ENCODE assay signal across 9 cellular contexts in the genomic region with DNA sequence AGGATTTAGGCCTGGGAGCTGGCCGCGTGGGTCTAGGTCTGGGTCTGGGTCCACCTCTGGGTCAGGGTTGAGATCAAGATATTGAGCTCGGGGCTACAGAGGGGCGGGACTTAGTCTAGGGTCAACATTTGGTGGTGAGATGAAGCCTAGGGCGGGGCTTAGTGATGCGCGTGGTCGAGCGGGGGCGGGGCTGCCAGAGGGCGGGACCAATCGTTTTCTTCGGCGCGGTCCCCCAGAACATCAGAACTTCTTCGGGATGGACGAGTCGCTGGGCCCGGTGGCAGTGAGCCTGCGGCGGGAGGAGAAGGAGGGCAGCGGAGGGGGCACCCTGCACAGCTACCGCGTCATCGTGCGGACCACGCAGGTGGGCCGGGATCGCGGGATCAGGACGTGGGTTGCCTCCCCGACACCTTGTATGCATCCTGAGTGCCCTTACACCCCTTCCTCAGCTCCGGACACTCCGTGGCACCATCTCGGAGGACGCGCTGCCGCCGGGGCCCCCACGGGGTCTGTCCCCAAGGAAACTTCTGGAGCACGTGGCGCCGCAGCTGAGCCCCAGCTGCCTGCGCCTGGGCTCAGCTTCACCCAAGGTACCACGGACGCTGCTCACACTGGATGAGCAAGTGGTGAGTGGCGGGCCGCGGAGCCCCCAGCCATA. TPM values are rescaled to one million over a fixed set of nuclear protein-coding genes. Genes with fewer than 3 reads are reported as not detected.
DNase-seq lines count a peak whose midpoint lies in the region; ATAC-seq and TF ChIP-seq lines count a peak whose summit lies in the region.
"Had no signal": no experiment of that assay in that cellular context is flagged by ENCODE, and none has a peak within 500 bp of the region (broad histone marks: within the 10 kb centered on the region; RNA-seq: fewer than 3 reads in every experiment).

No MANE protein-coding gene starts in this region.

- peaks cover 55% of the 10 kb centered on the region for H3K36me3 Mint-ChIP-seq in activated B cell treated with CpG ODN at 0.5 μM for 24 hours (ENCODE audit: low read depth)

- DNase-seq in H7: peak; percentile 95
- DNase-seq in activated B cell treated with CpG ODN at 0.5 μM for 24 hours: no peak
- no peak for DNase-seq in iPS DF 6.9 (ENCODE audit: low read depth, low spot score)
- DNase-seq in NCI-H2227 treated with DMSO at 0.1 percent for 48 hours (lab: John Stamatoyannopoulos, UW): no peak
- DNase-seq in NCI-H1092 treated with DMSO at 0.1 percent for 48 hours (lab: John Stamatoyannopoulos, UW): no peak
- DNase-seq in posterior cingulate gyrus: no peak

- H3K27ac Mint-ChIP-seq in activated B cell treated with CpG ODN at 0.5 μM for 24 hours: peak overlapping the region; percentile 85

- no peaks in the 10 kb centered on the region for H3K9me3 ChIP-seq in iPS DF 6.9 (ENCODE audit: control insufficient read depth, insufficient read depth, low read length)

- intact Hi-C loops in activated B cell treated with CpG ODN at 0.5 μM for 24 hours (cut with micrococcal nuclease): no loop called here
- intact Hi-C loops in posterior cingulate gyrus (cut with DNase I): no loop called here

- H3K27ac ChIP-seq in iPS DF 6.9 (ENCODE audit: low read length): no peak overlapping the region
- peak overlapping the region in 9 of 21 experiments; percentile 80 to 97 (median 87) for H3K27ac ChIP-seq in skin epidermis
- H3K27ac ChIP-seq: PC-9 had no signal

- H3K4me3 Mint-ChIP-seq in activated B cell treated with CpG ODN at 0.5 μM for 24 hours: peak overlapping the region; percentile 94

- H3K4me3 ChIP-seq in H7 (ENCODE audit: insufficient read depth, low read depth, low read length) (peak overlapping the region; percentile 73), iPS DF 6.9 (ENCODE audit: low read length) (peak overlapping the region; percentile 54), skin epidermis (peak overlapping the region in 4 of 7 experiments; percentile 21 to 70 (median 44))
- H3K4me3 ChIP-seq: PC-9 had no signal

- H3K9me3 Mint-ChIP-seq in activated B cell treated with CpG ODN at 0.5 μM for 24 hours: no peaks in the 10 kb centered on the region

- WGBS in iPS DF 6.9 (ENCODE audit: insufficient coverage, insufficient read length): no CpG with 5 or more reads among the region's 49 CpGs

- CTCF ChIA-PET in activated B cell treated with CpG ODN at 0.5 μM for 24 hours (lab: Charles Lee): no interaction called here

- POLR2A ChIA-PET in activated B cell treated with CpG ODN at 0.5 μM for 24 hours (lab: Charles Lee): interaction anchor here (3.6 to 16.1 kb wide), 3 partner anchors 15 to 54 kb away, joined by 26 to 617 read pairs (median 108); a partner anchor contains a TSS

- no peak for TF ChIP-seq CTCF in activated B cell treated with CpG ODN at 0.5 μM for 24 hours (IDR thresholded peaks at IDR 0.05)

- H3K27me3 ChIP-seq in H7 (ENCODE audit: control insufficient read depth, insufficient read depth, low read length): no peaks in the 10 kb centered on the region
- no peaks in the 10 kb centered on the region for H3K27me3 ChIP-seq in iPS DF 6.9 (ENCODE audit: control insufficient read depth, insufficient read depth, low read length)

- H3K4me1 ChIP-seq in iPS DF 6.9 (ENCODE audit: control insufficient read depth, insufficient read depth, low read length): peaks cover 11% of the 10 kb centered on the region

- no peaks in the 10 kb centered on the region for H3K27me3 Mint-ChIP-seq in activated B cell treated with CpG ODN at 0.5 μM for 24 hours

- H3K4me1 Mint-ChIP-seq in activated B cell treated with CpG ODN at 0.5 μM for 24 hours: peaks cover 62% of the 10 kb centered on the region

- no peak for ATAC-seq in activated B cell treated with CpG ODN at 0.5 μM for 24 hours (ENCODE audit: low read depth)
- ATAC-seq: activated CD4-positive, CD25-positive, alpha-beta regulatory T cell treated with anti-CD3 and anti-CD28 coated beads, Interleukin-2, amount 50 U/mL, for 24 hours had no signal

- H3K36me3 ChIP-seq in H7 (replicated peaks; ENCODE audit: control insufficient read depth, insufficient read depth, low read length) (peaks cover 3% of the 10 kb centered on the region; the same call in 1 of the 2 replicates), iPS DF 6.9 (ENCODE audit: control insufficient read depth, insufficient read depth, low read length) (no peaks in the 10 kb centered on the region; the same call in 1 of the 2 replicates)

RNA-seq across cellular contexts. Expression of a gene that starts 4.2 kb away (rescaled TPM):
- 52.7 and 65.9 TPM in 2 replicates for total RNA-seq in H7 (2014; rRNA removed; shearing (Covaris generic))
- 236 and 252 TPM in 2 replicates for total RNA-seq in activated B cell treated with CpG ODN at 0.5 μM for 24 hours

RNA-seq across cellular contexts. Expression of a gene that starts 20.6 kb away (rescaled TPM):
- 17.7 and 28.4 TPM in 2 replicates for total RNA-seq in H7 (2014; rRNA removed; shearing (Covaris generic))
- 110 and 119 TPM in 2 replicates for total RNA-seq in activated B cell treated with CpG ODN at 0.5 μM for 24 hours

RNA-seq across cellular contexts. Expression of a gene that starts 26.6 kb away (rescaled TPM):
- total RNA-seq in H7 (2014; rRNA removed; shearing (Covaris generic)): 21.7 and 25.9 TPM in 2 replicates
- total RNA-seq in activated B cell treated with CpG ODN at 0.5 μM for 24 hours: 45.3 and 51.4 TPM in 2 replicates

RNA-seq across cellular contexts. Expression of a gene that starts 28.1 kb away (rescaled TPM):
- total RNA-seq in H7 (2014; rRNA removed; shearing (Covaris generic)): 30.1 and 33.2 TPM in 2 replicates
- total RNA-seq in activated B cell treated with CpG ODN at 0.5 μM for 24 hours: 72.1 and 89.6 TPM in 2 replicates

RNA-seq across cellular contexts. Expression of a gene that starts 46.5 kb away (rescaled TPM):
- total RNA-seq in H7 (2014; rRNA removed; shearing (Covaris generic)): not detected in 2 replicates
- total RNA-seq in activated B cell treated with CpG ODN at 0.5 μM for 24 hours: 1.0 and 1.1 TPM in 2 replicates
- total RNA-seq: PC-9 had no signal
